Comparison of ENCODE assay signal across 24 cellular contexts in genomic region chr22:44599084-44599483, GRCh38.
DNase-seq lines count a peak whose midpoint lies in the region; ATAC-seq and TF ChIP-seq lines count a peak whose summit lies in the region.
"Had no signal": no experiment of that assay in that cellular context is flagged by ENCODE, and none has a peak within 500 bp of the region (broad histone marks: within the 10 kb centered on the region; RNA-seq: fewer than 3 reads in every experiment).

No MANE protein-coding gene starts in this region.

- no peak overlapping the region for H4K91ac ChIP-seq in IMR-90 (ENCODE audit: insufficient read depth, low read depth, low read length)
- no peak overlapping the region for H4K91ac ChIP-seq in neuronal stem cell (ENCODE audit: low read depth, low read length, poor library complexity)

- BruUV-seq in IMR-90 (replicated peaks; lab: Mats Ljungman, UMichigan), result no TSS peak

- TF ChIP-seq CTCF in IMR-90 (conservative IDR thresholded peaks at IDR 0.05; ENCODE audit: low read depth, low read length), result no peak
- no peak for TF ChIP-seq CTCF in WERI-Rb-1 (IDR thresholded peaks at IDR 0.05; ENCODE audit: low read depth, low read length)

- H3K9me1 ChIP-seq in IMR-90 (ENCODE audit: insufficient read depth, low read length), result no peaks in the 10 kb centered on the region

- H3K4ac ChIP-seq in IMR-90 (ENCODE audit: low read depth, low read length) (no peak overlapping the region), neuronal stem cell (ENCODE audit: low read length) (no peak overlapping the region)

- DNase-seq in IMR-90, result no peak
- DNase-seq in WERI-Rb-1, result no peak
- DNase-seq in neuronal stem cell (ENCODE audit: low spot score), result no peak
- no peak for DNase-seq in D341Med (ENCODE audit: low spot score)
- no peak for DNase-seq in activated CD4-positive, alpha-beta T cell treated with anti-CD3 and anti-CD28 coated beads, Interleukin-2, amount 50 U/mL, for 1 hour
- DNase-seq: AML-193; Caco-2; Calu3; CD4-positive, alpha-beta T cell; CD8-positive, alpha-beta T cell; DMS 273 treated with DMSO at 0.1 percent for 48 hours; DMS153; DMS53; DMS79; DND-41; EL; GDM1 had no signal

- no peak overlapping the region for H3K4me3 ChIP-seq in BLaER1
- H3K4me3 ChIP-seq in IMR-90 (ENCODE audit: insufficient read depth, low read depth, low read length), result no peak overlapping the region
- H3K4me3 ChIP-seq in WERI-Rb-1 (ENCODE audit: low read depth, low read length), result no peak overlapping the region
- no peak overlapping the region for H3K4me3 ChIP-seq in neuronal stem cell (ENCODE audit: low read length in 2 of 2)
- H3K4me3 ChIP-seq: A549, GM12878 had no signal

- H2AK5ac ChIP-seq in IMR-90 (ENCODE audit: low read depth, low read length) (no peak overlapping the region), neuronal stem cell (ENCODE audit: low read depth, low read length) (peak overlapping the region; percentile 80)

- 78% methylated on average over 4 of the region's 9 CpGs; no CpG with 5 or more reads in 1 of the 2 experiments for WGBS in IMR-90 (ENCODE audit: extremely low coverage in 2 of 2, insufficient read length in 1 of 2), 2 experiments
- no CpG with 5 or more reads among the region's 9 CpGs for WGBS in neuronal stem cell (ENCODE audit: extremely low coverage in 2 of 2, insufficient read length in 2 of 2, insufficient replicate concordance in 1 of 2), 2 donors

- no peaks in the 10 kb centered on the region for H3K36me3 ChIP-seq in BLaER1
- no peaks in the 10 kb centered on the region for H3K36me3 ChIP-seq in IMR-90 (ENCODE audit: control insufficient read depth, insufficient read depth, low read length)
- H3K36me3 ChIP-seq in WERI-Rb-1, result no peaks in the 10 kb centered on the region
- H3K36me3 ChIP-seq in neuronal stem cell (replicated peaks in 1 of 2; ENCODE audit: control insufficient read depth in 2 of 2, insufficient read depth in 2 of 2, low read length in 2 of 2), result no peaks in the 10 kb centered on the region

- H3K27ac ChIP-seq in BLaER1 (no peak overlapping the region; the same call in 1 of the 2 replicates), IMR-90 (ENCODE audit: insufficient read depth, low read length) (no peak overlapping the region), WERI-Rb-1 (peak overlapping the region; percentile 18; the same call in 1 of the 2 replicates), neuronal stem cell (replicated peaks; ENCODE audit: low read length) (no peak overlapping the region)
- H3K27ac ChIP-seq: 22Rv1, A549, C4-2B had no signal

- H2BK20ac ChIP-seq in IMR-90 (ENCODE audit: low read depth, low read length), result no peak overlapping the region

- H3K18ac ChIP-seq in IMR-90 (ENCODE audit: low read depth, low read length) (no peak overlapping the region), neuronal stem cell (ENCODE audit: low read length) (peak overlapping the region; percentile 58)

- in situ Hi-C loops in IMR-90 (cut with MboI; ENCODE audit: low sequenced_read_pairs), result no loop called here

- POLR2A ChIA-PET in IMR-90 (lab: Charles Lee; ENCODE audit: unreplicated experiment), result no interaction called here

- dilution Hi-C loops in IMR-90 (cut with HindIII; ENCODE audit: low sequenced_read_pairs, unreplicated experiment), result no loop called here

- CTCF ChIA-PET in IMR-90 (lab: Yijun Ruan, JAX), result no interaction called here

- no peaks in the 10 kb centered on the region for H3K9me3 ChIP-seq in BLaER1
- no peaks in the 10 kb centered on the region for H3K9me3 ChIP-seq in IMR-90 (ENCODE audit: control insufficient read depth, insufficient read depth, low read length)
- H3K9me3 ChIP-seq in WERI-Rb-1 (ENCODE audit: severe bottlenecking), result no peaks in the 10 kb centered on the region
- H3K9me3 ChIP-seq in neuronal stem cell (replicated peaks in 1 of 2; ENCODE audit: control insufficient read depth in 2 of 2, insufficient read depth in 1 of 2, low read depth in 1 of 2, low read length in 2 of 2), result no peaks in the 10 kb centered on the region
- H3K9me3 ChIP-seq: A549, Caco-2 had no signal

- H3K23ac ChIP-seq in IMR-90 (ENCODE audit: low read depth, low read length) (no peak overlapping the region), neuronal stem cell (ENCODE audit: low read depth, low read length, poor library complexity) (no peak overlapping the region)

- no peak overlapping the region for H4K8ac ChIP-seq in IMR-90 (ENCODE audit: low read depth in 2 of 2, low read length in 2 of 2)
- no peak overlapping the region for H4K8ac ChIP-seq in neuronal stem cell (ENCODE audit: low read depth, low read length)

- H4K20me1 ChIP-seq in BLaER1, result peaks cover 11% of the 10 kb centered on the region; the same call in 1 of the 2 replicates
- no peaks in the 10 kb centered on the region for H4K20me1 ChIP-seq in IMR-90 (ENCODE audit: insufficient read depth, low read length)

- H3K79me1 ChIP-seq in IMR-90 (ENCODE audit: low read depth in 1 of 2, low read length in 2 of 2) (no peaks in the 10 kb centered on the region), neuronal stem cell (ENCODE audit: low read depth, low read length) (no peaks in the 10 kb centered on the region)

- no peaks in the 10 kb centered on the region for H3K27me3 ChIP-seq in BLaER1
- peaks cover 2% of the 10 kb centered on the region; the same call in 1 of the 2 replicates for H3K27me3 ChIP-seq in IMR-90 (ENCODE audit: control insufficient read depth, insufficient read depth, low read length)
- H3K27me3 ChIP-seq in WERI-Rb-1 (ENCODE audit: insufficient read depth, low read depth, severe bottlenecking), result no peaks in the 10 kb centered on the region
- peaks cover 0 to 28% (median 0%) of the 10 kb centered on the region in 3 experiments for H3K27me3 ChIP-seq in neuronal stem cell (ENCODE audit: control insufficient read depth in 3 of 3, insufficient read depth in 3 of 3, low read depth in 1 of 3, low read length in 3 of 3)

- no peak overlapping the region for H2BK12ac ChIP-seq in neuronal stem cell (ENCODE audit: low read length)

- H2BK15ac ChIP-seq in IMR-90 (ENCODE audit: low read depth, low read length) (no peak overlapping the region), neuronal stem cell (ENCODE audit: low read length) (peak overlapping the region; percentile 66)

- H2AFZ ChIP-seq in IMR-90 (replicated peaks; ENCODE audit: low read length, poor library complexity) (no peak overlapping the region), neuronal stem cell (ENCODE audit: low read length) (no peak overlapping the region)

- no peak overlapping the region for H4K5ac ChIP-seq in IMR-90 (ENCODE audit: low read depth, low read length)

- H3K9ac ChIP-seq in BLaER1, result no peak overlapping the region
- no peak overlapping the region for H3K9ac ChIP-seq in IMR-90 (ENCODE audit: low read depth, low read length)
- H3K9ac ChIP-seq in neuronal stem cell (ENCODE audit: low read depth, low read length, poor library complexity), result no peak overlapping the region

- peak overlapping the region; percentile 90 for H3K4me2 ChIP-seq in BLaER1
- no peak overlapping the region for H3K4me2 ChIP-seq in IMR-90 (ENCODE audit: low read depth, low read length)
- H3K4me2 ChIP-seq in neuronal stem cell (ENCODE audit: insufficient read depth, low read length, poor library complexity, severe bottlenecking), result no peak overlapping the region
- H3K4me2 ChIP-seq: A549 had no signal

- TF ChIP-seq POLR2A in IMR-90 (IDR thresholded peaks at IDR 0.05; ENCODE audit: low read depth, low read length), result no peak

- H3K14ac ChIP-seq in IMR-90 (replicated peaks; ENCODE audit: low read depth, low read length) (no peak overlapping the region), neuronal stem cell (ENCODE audit: low read length) (no peak overlapping the region)

- H2AK9ac ChIP-seq in IMR-90 (replicated peaks; ENCODE audit: low read depth, low read length, poor library complexity), result peak overlapping the region; percentile 3

- H3K4me1 ChIP-seq in BLaER1, result peaks cover 69% of the 10 kb centered on the region
- H3K4me1 ChIP-seq in IMR-90 (ENCODE audit: control insufficient read depth, insufficient read depth, low read length), result peaks cover 1% of the 10 kb centered on the region; the same call in 1 of the 2 replicates
- peaks cover 30 to 36% of the 10 kb centered on the region in 2 donors for H3K4me1 ChIP-seq in neuronal stem cell (ENCODE audit: control insufficient read depth in 2 of 2, insufficient read depth in 1 of 2, low read depth in 1 of 2, low read length in 2 of 2)
- H3K4me1 ChIP-seq: A549, Caco-2 had no signal

- no peak for TF ChIP-seq RAD21 in IMR-90 (IDR thresholded peaks at IDR 0.05; ENCODE audit: low read length)

- H2BK120ac ChIP-seq in IMR-90 (ENCODE audit: low read depth, low read length), result no peak overlapping the region
- no peak overlapping the region for H2BK120ac ChIP-seq in neuronal stem cell (ENCODE audit: low read depth, low read length)

- intact Hi-C loops in IMR-90 (cut with micrococcal nuclease), result no loop called here

- ATAC-seq in IMR-90 (ENCODE audit: low read depth) (no peak), HG02798 (IDR thresholded peaks at IDR 0.05; ENCODE audit: poor library complexity, unreplicated experiment) (no peak), HG03521 (IDR thresholded peaks at IDR 0.05; ENCODE audit: unreplicated experiment) (no peak)
- ATAC-seq: A549; CD8-positive, alpha-beta T cell; GM12878 had no signal

- no peak overlapping the region for H3K56ac ChIP-seq in IMR-90 (ENCODE audit: extremely low read depth, insufficient read depth, low read length)

- no peak overlapping the region for H2BK5ac ChIP-seq in IMR-90 (ENCODE audit: low read depth, low read length, poor library complexity, severe bottlenecking)
- no peak overlapping the region for H2BK5ac ChIP-seq in neuronal stem cell (ENCODE audit: low read length)

TF ChIP-seq in IMR-90, 13 proteins besides CTCF, POLR2A, EP300 and RAD21 (continues in another document):
- TF ChIP-seq MXI1 (IDR thresholded peaks at IDR 0.05; ENCODE audit: borderline replicate concordance, low read depth, low read length) (no peak), RFX5 (IDR thresholded peaks at IDR 0.05; ENCODE audit: low read depth, low read length) (no peak), MAZ (IDR thresholded peaks at IDR 0.05; ENCODE audit: borderline replicate concordance, low read depth, low read length) (no peak), USF2 (IDR thresholded peaks at IDR 0.05; ENCODE audit: low read depth, low read length) (no peak), SMC3 (IDR thresholded peaks at IDR 0.05; ENCODE audit: low read depth, low read length) (no peak)
